Comparison of ENCODE assay signal across 8 cellular contexts in the genomic region with DNA sequence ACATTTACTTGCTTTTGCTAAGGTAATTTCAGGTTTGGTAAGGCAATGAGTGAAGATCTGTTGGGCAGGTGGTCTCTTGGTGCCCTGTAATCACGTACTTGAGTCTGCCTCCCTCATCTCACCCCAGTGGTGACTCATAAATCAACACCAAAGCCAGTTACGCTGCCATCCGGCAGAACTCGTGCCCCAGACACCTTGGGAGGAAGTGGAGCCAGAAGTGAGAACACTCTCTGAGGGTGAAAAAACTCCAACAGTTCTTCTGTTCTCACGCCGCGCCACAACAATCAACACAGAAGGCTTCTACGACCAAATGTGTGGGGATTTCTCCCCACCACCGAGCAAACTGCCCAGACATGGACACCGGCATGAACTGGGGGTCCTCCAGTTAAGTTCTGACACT.
DNase-seq lines count a peak whose midpoint lies in the region; ATAC-seq, FAIRE-seq and TF ChIP-seq lines count a peak whose summit lies in the region.

No MANE protein-coding gene starts in this region.

- FAIRE-seq in HepG2 (lab: Jason Lieb, UNC) = no peak

- intact Hi-C loops in right lobe of liver (cut with DNase I) = no loop called here
- intact Hi-C loops in HepG2 (cut with micrococcal nuclease; ENCODE audit: unreplicated experiment) = no loop called here
- intact Hi-C loops in mucosa of descending colon (cut with DNase I, micrococcal nuclease) = no loop called here
- intact Hi-C loops in transverse colon (cut with DNase I; ENCODE audit: low total_unique reads) = loop anchor here (5.0 kb wide), 1 partner anchor 207 kb away; the partner anchor contains the start of gene ARL4C

- ATAC-seq in right lobe of liver = peak; percentile 22 to 45 (median 38)
- no peak for ATAC-seq in HepG2
- peak; percentile 45 for ATAC-seq in mucosa of descending colon

- peak overlapping the region in 2 of 3 donors; percentile 25 to 28 for H3K27ac ChIP-seq in right lobe of liver
- no peak overlapping the region for H3K27ac ChIP-seq in HepG2 (ENCODE audit: extremely low read length, insufficient read depth, low read length)
- peak overlapping the region; percentile 63 to 74 (median 66) for H3K27ac ChIP-seq in transverse colon

- WGBS in right lobe of liver (ENCODE audit: insufficient coverage, low coverage, low lambda C conversion rate, missing lambda C conversion rate) = 64% methylated on average over 8 of the region's 10 CpGs
- 50% methylated on average over 10 of the region's 10 CpGs for WGBS in HepG2 (ENCODE audit: low lambda C conversion rate)
- 62% methylated on average over 10 of the region's 10 CpGs; no CpG with 5 or more reads in 1 of the 2 donors for WGBS in transverse colon (ENCODE audit: low coverage in 1 of 2), 2 donors

- TF ChIP-seq EP300 in HepG2 (IDR thresholded peaks at IDR 0.05; ENCODE audit: low read depth in 2 of 2, low read length in 2 of 2) = no peak
- TF ChIP-seq EP300 in HepG2 (CRISPR knock-in tag; IDR thresholded peaks at IDR 0.05; ENCODE audit: borderline replicate concordance) = no peak
- TF ChIP-seq EP300 in transverse colon (IDR thresholded peaks at IDR 0.05; ENCODE audit: low read depth) = no peak

- H3K9me3 ChIP-seq in right lobe of liver = no peaks in the 10 kb centered on the region
- H3K9me3 ChIP-seq in HepG2 (ENCODE audit: low read length) = no peaks in the 10 kb centered on the region
- no peaks in the 10 kb centered on the region for H3K9me3 ChIP-seq in mucosa of descending colon
- H3K9me3 ChIP-seq in transverse colon = no peaks in the 10 kb centered on the region

- no peaks in the 10 kb centered on the region for H4K20me1 ChIP-seq in HepG2 (ENCODE audit: insufficient read depth, low read length)

- H2AFZ ChIP-seq in HepG2 (ENCODE audit: low read length) = no peak overlapping the region

- CTCF ChIA-PET in HepG2 (lab: Yijun Ruan, JAX; ENCODE audit: low intra/inter-chr PET ratio, low total read pairs) = no interaction called here

- H3K4me1 ChIP-seq in right lobe of liver (peaks cover 0 to 5% (median 0%) of the 10 kb centered on the region in 4 donors), HepG2 (ENCODE audit: insufficient read depth, low read length) (no peaks in the 10 kb centered on the region), mucosa of descending colon (ENCODE audit: low read depth) (peaks cover 7% of the 10 kb centered on the region), transverse colon (peaks cover 12 to 59% (median 29%) of the 10 kb centered on the region in 4 donors)

- H3K4me2 ChIP-seq in HepG2 (ENCODE audit: low read depth, low read length) = no peak overlapping the region

- TF ChIP-seq RAD21 in HepG2 (CRISPR knock-in tag; IDR thresholded peaks at IDR 0.05) = no peak

- H3K36me3 ChIP-seq in right lobe of liver (no peaks in the 10 kb centered on the region), HepG2 (replicated peaks in 1 of 2; ENCODE audit: control insufficient read depth in 1 of 2, insufficient read depth in 2 of 2, low read length in 2 of 2) (no peaks in the 10 kb centered on the region), mucosa of descending colon (ENCODE audit: low read depth) (no peaks in the 10 kb centered on the region), transverse colon (no peaks in the 10 kb centered on the region)

- in situ Hi-C loops in HepG2 (cut with HindIII; ENCODE audit: extremely low pct_ligation_motif_present, low pct_unique_long_range_greater_than_20kb) = loop anchor here (5.0 kb wide), 1 partner anchor 207 kb away; the partner anchor contains the start of gene ARL4C
- in situ Hi-C loops in transverse colon (cut with MboI; ENCODE audit: low pct_ligation_motif_present in 1 of 4, low pct_unique_long_range_greater_than_20kb in 1 of 4, low sequenced_read_pairs in 3 of 4) = loop anchor here in 2 of 4 donors (25.0 kb wide), 2 partner anchors 197 to 303 kb away; partner anchors contain the start of gene ARL4C (in 1 of the 2)

- no peak overlapping the region for H3K9ac ChIP-seq in HepG2 (ENCODE audit: insufficient read depth, low read depth, low read length)

- H3K4me3 ChIP-seq in right lobe of liver (no peak overlapping the region), HepG2 (replicated peaks in 1 of 3; ENCODE audit: insufficient read depth in 1 of 3, low read depth in 2 of 3, low read length in 3 of 3) (no peak overlapping the region), NB4 (ENCODE audit: low read depth, low read length) (no peak overlapping the region), mucosa of descending colon (no peak overlapping the region), transverse colon (no peak overlapping the region)

- TF ChIP-seq CTCF in right lobe of liver (IDR thresholded peaks at IDR 0.05) (no peak), HepG2 (CRISPR knock-in tag; IDR thresholded peaks at IDR 0.05) (no peak), NB4 (IDR thresholded peaks at IDR 0.05; ENCODE audit: low read depth, low read length) (no peak), mucosa of descending colon (IDR thresholded peaks at IDR 0.05) (no peak), transverse colon (IDR thresholded peaks at IDR 0.05) (no peak)

- DNase-seq in right lobe of liver (peak in 1 of 3 donors; percentile 35), HepG2 (ENCODE audit: low spot score) (no peak), NB4 (ENCODE audit: low read depth) (peak; percentile 43), mucosa of descending colon (peak; percentile 54 to 75 (median 54)), transverse colon (peak; percentile 60), NCI-H82 treated with DMSO at 0.1 percent for 48 hours (lab: John Stamatoyannopoulos, UW; ENCODE audit: unreplicated experiment) (no peak), HuH-7 (ENCODE audit: low spot score) (no peak)
- DNase-seq in activated T-helper 1 cell treated with anti-CD3 and anti-CD28 coated beads, Interleukin-2, amount 50 U/mL, for 16 hours (ENCODE audit: low read depth in 1 of 2, low spot score in 1 of 2) = peak; percentile 62 to 72

- H3K27me3 ChIP-seq in right lobe of liver (no peaks in the 10 kb centered on the region), HepG2 (ENCODE audit: control insufficient read depth in 1 of 2, insufficient read depth in 2 of 2, low read length in 2 of 2) (no peaks in the 10 kb centered on the region), transverse colon (no peaks in the 10 kb centered on the region)

- TF ChIP-seq POLR2A in right lobe of liver (IDR thresholded peaks at IDR 0.05) (no peak), HepG2 (IDR thresholded peaks at IDR 0.05; ENCODE audit: insufficient read depth in 1 of 2, low read depth in 2 of 2, low read length in 2 of 2) (no peak), NB4 (IDR thresholded peaks at IDR 0.05; ENCODE audit: extremely low read depth, insufficient read length) (no peak), transverse colon (IDR thresholded peaks at IDR 0.05) (peak; percentile 22)

- no TSS peak for BruUV-seq in HepG2 (replicated peaks; lab: Mats Ljungman, UMichigan)

- POLR2A ChIA-PET in HepG2 (lab: Yijun Ruan, JAX) = no interaction called here

- no peaks in the 10 kb centered on the region for H3K79me2 ChIP-seq in HepG2 (ENCODE audit: insufficient read depth, low read length)

TF ChIP-seq in HepG2, 621 proteins besides CTCF, POLR2A, EP300 and RAD21:
- TF ChIP-seq MTF2 (CRISPR knock-in tag; IDR thresholded peaks at IDR 0.05; ENCODE audit: borderline replicate concordance) = no peak
- TF ChIP-seq TCF7 (IDR thresholded peaks at IDR 0.05; ENCODE audit: low read depth) = no peak
- TF ChIP-seq NFKB2 (CRISPR knock-in tag; IDR thresholded peaks at IDR 0.05; ENCODE audit: borderline replicate concordance) = no peak
- no peak for TF ChIP-seq RXRA (CRISPR knock-in tag; IDR thresholded peaks at IDR 0.05)
- TF ChIP-seq PLRG1 (conservative IDR thresholded peaks at IDR 0.05) = no peak
- TF ChIP-seq ZNF816 (CRISPR knock-in tag; IDR thresholded peaks at IDR 0.05; ENCODE audit: borderline replicate concordance) = no peak
- TF ChIP-seq ZNF569 (CRISPR knock-in tag; IDR thresholded peaks at IDR 0.05; ENCODE audit: borderline replicate concordance) = no peak
- TF ChIP-seq TEAD2 (CRISPR knock-in tag; IDR thresholded peaks at IDR 0.05) = no peak
- no peak for TF ChIP-seq ZNF720 (CRISPR knock-in tag; IDR thresholded peaks at IDR 0.05)
- TF ChIP-seq NFE2 (CRISPR knock-in tag; IDR thresholded peaks at IDR 0.05) = no peak
- TF ChIP-seq ZNF484 (CRISPR knock-in tag; IDR thresholded peaks at IDR 0.05; ENCODE audit: borderline replicate concordance, low read depth) = no peak
- no peak for TF ChIP-seq SMAD1 (CRISPR knock-in tag; IDR thresholded peaks at IDR 0.05; ENCODE audit: borderline replicate concordance, low read depth)
- no peak for TF ChIP-seq HDAC1 (CRISPR knock-in tag; IDR thresholded peaks at IDR 0.05)

Comparison
In these comparisons a context has a peak if more than half of its experiments do, and no peak if none do; other contexts are left out.
1. DNase-seq: peak in NB4 (single experiment), activated T-helper 1 cell treated with anti-CD3 and anti-CD28 coated beads, Interleukin-2, amount 50 U/mL, for 16 hours (2 of 2), mucosa of descending colon (3 of 3) and transverse colon (single experiment); none in HepG2 (single experiment), NCI-H82 treated with DMSO at 0.1 percent for 48 hours (single experiment) and HuH-7 (single experiment).